Comparison of ENCODE assay signal across 12 cellular contexts in genomic region chrX:56762707-56763555, GRCh38. TPM values are rescaled to one million over a fixed set of nuclear protein-coding genes. Genes with fewer than 3 reads are reported as not detected.
DNase-seq lines count a peak whose midpoint lies in the region; ATAC-seq and TF ChIP-seq lines count a peak whose summit lies in the region.
"Had no signal": no experiment of that assay in that cellular context is flagged by ENCODE, and none has a peak within 500 bp of the region (broad histone marks: within the 10 kb centered on the region; RNA-seq: fewer than 3 reads in every experiment).

No MANE protein-coding gene starts in this region.

- ATAC-seq in HG03159 (IDR thresholded peaks at IDR 0.05; ENCODE audit: unreplicated experiment), result no peak
- ATAC-seq: A549 had no signal

- TF ChIP-seq CTCF in dorsolateral prefrontal cortex (IDR thresholded peaks at IDR 0.05 in 54 of 56, conservative IDR thresholded peaks at IDR 0.05 in 2 of 56; ENCODE audit: low read depth in 1 of 56, partially characterized antibody in 56 of 56) (no peak), spleen (IDR thresholded peaks at IDR 0.05 in 8 of 11, conservative IDR thresholded peaks at IDR 0.05 in 3 of 11) (no peak)

- intact Hi-C loops in dorsolateral prefrontal cortex (cut with DNase I) (loop anchor here in 1 of 2 donors (10.0 kb wide), 1 partner anchor 1598 kb away; no protein-coding TSS in a partner anchor), spleen (cut with DNase I; ENCODE audit: low total_unique reads) (no loop called here)

- peaks cover 0 to 26% (median 0%) of the 10 kb centered on the region in 45 donors for H3K27me3 ChIP-seq in dorsolateral prefrontal cortex
- H3K27me3 ChIP-seq in spleen (replicated peaks in 1 of 7), result no peaks in the 10 kb centered on the region
- H3K27me3 ChIP-seq: colonic mucosa had no signal

- H3K4me3 Mint-ChIP-seq in activated CD4-positive, alpha-beta T cell treated with anti-CD3 and anti-CD28 coated beads, Interleukin-2, amount 10 ng/mL, durations not matched to agents 7 days and 5 days, result peak overlapping the region; percentile 77
- H3K4me3 Mint-ChIP-seq: GM23338 had no signal

- peak overlapping the region; percentile 96 for H3K27ac Mint-ChIP-seq in activated CD4-positive, alpha-beta T cell treated with anti-CD3 and anti-CD28 coated beads, Interleukin-2, amount 10 ng/mL, durations not matched to agents 7 days and 5 days
- H3K27ac Mint-ChIP-seq: GM23338 had no signal

- WGBS in spleen, 5 donors, result 72 to 76% (median 74%) methylated on average over 1 to 6 of the region's 6 CpGs

- H3K27me3 Mint-ChIP-seq in activated CD4-positive, alpha-beta T cell treated with anti-CD3 and anti-CD28 coated beads, Interleukin-2, amount 10 ng/mL, durations not matched to agents 7 days and 5 days, result no peaks in the 10 kb centered on the region

- TF ChIP-seq POLR2A in spleen (IDR thresholded peaks at IDR 0.05), result no peak

- H3K9me3 Mint-ChIP-seq in activated CD4-positive, alpha-beta T cell treated with anti-CD3 and anti-CD28 coated beads, Interleukin-2, amount 10 ng/mL, durations not matched to agents 7 days and 5 days, result no peaks in the 10 kb centered on the region
- H3K9me3 Mint-ChIP-seq: GM23338 had no signal

- POLR2A ChIA-PET in activated CD4-positive, alpha-beta T cell treated with anti-CD3 and anti-CD28 coated beads, Interleukin-2, amount 10 ng/mL, durations not matched to agents 7 days and 5 days (lab: Charles Lee), result no interaction called here

- H3K4me1 ChIP-seq in spleen, result peaks cover 32 to 61% (median 50%) of the 10 kb centered on the region in 6 donors

- peak overlapping the region in 50 of 59 donors; percentile 29 to 100 (median 99) for H3K27ac ChIP-seq in dorsolateral prefrontal cortex
- peak overlapping the region; percentile 10 to 93 (median 82) for H3K27ac ChIP-seq in spleen
- H3K27ac ChIP-seq: A549 had no signal

- no peak for DNase-seq in activated CD4-positive, alpha-beta T cell treated with anti-CD3 and anti-CD28 coated beads, Interleukin-2, amount 10 ng/mL, durations not matched to agents 7 days and 5 days
- no peak for DNase-seq in activated CD4-positive, alpha-beta T cell treated with anti-CD3 and anti-CD28 coated beads for 4 hours
- DNase-seq in M059J (ENCODE audit: low read depth), result peak; percentile 41
- no peak for DNase-seq in dorsolateral prefrontal cortex
- DNase-seq in spleen, result no peak
- no peak for DNase-seq in HuH-7 (ENCODE audit: low spot score)
- DNase-seq in stimulated activated CD4-positive, alpha-beta T cell treated with anti-CD3 and anti-CD28 coated beads, Interleukin-4, amount 100 ng/mL, for 24 hours, result no peak
- DNase-seq: NCI-H2029 treated with DMSO at 0.1 percent for 48 hours had no signal

- CTCF ChIA-PET in activated CD4-positive, alpha-beta T cell treated with anti-CD3 and anti-CD28 coated beads, Interleukin-2, amount 10 ng/mL, durations not matched to agents 7 days and 5 days (lab: Charles Lee), result interaction anchor here (1.0 to 2.1 kb wide), 2 partner anchors 17 to 31 kb away, joined by 3 to 5 read pairs; no protein-coding TSS in a partner anchor

- peaks cover 0 to 9% (median 2%) of the 10 kb centered on the region in 6 donors for H3K36me3 ChIP-seq in spleen
- H3K36me3 ChIP-seq: colonic mucosa had no signal

- H3K9me3 ChIP-seq in spleen, result no peaks in the 10 kb centered on the region
- H3K9me3 ChIP-seq: A549, colonic mucosa had no signal

- peaks cover 9% of the 10 kb centered on the region for H3K36me3 Mint-ChIP-seq in activated CD4-positive, alpha-beta T cell treated with anti-CD3 and anti-CD28 coated beads, Interleukin-2, amount 10 ng/mL, durations not matched to agents 7 days and 5 days (ENCODE audit: low read depth)

- H3K4me3 ChIP-seq in dorsolateral prefrontal cortex (peak overlapping the region in 20 of 59 donors; percentile 51 to 88 (median 72)), spleen (peak overlapping the region in 1 of 8 donors; percentile 82)
- H3K4me3 ChIP-seq: A549, GM23338 had no signal

- H3K4me1 Mint-ChIP-seq in activated CD4-positive, alpha-beta T cell treated with anti-CD3 and anti-CD28 coated beads, Interleukin-2, amount 10 ng/mL, durations not matched to agents 7 days and 5 days, result peaks cover 65% of the 10 kb centered on the region

RNA-seq across cellular contexts. Expression of gene NBDY, which starts 33.9 kb away (rescaled TPM):
- total RNA-seq in activated CD4-positive, alpha-beta T cell treated with anti-CD3 and anti-CD28 coated beads, Interleukin-2, amount 10 ng/mL, durations not matched to agents 7 days and 5 days, result 10 to 100 TPM; 41.1 to 44.2 TPM
- 6.7 and 14.5 TPM in 2 replicates for total RNA-seq in M059J (2014; rRNA removed; shearing (Covaris generic))
- 10 to 100 TPM; 17.2 to 46.9 (median 34.2) TPM for total RNA-seq in dorsolateral prefrontal cortex
- total RNA-seq in spleen, result 10 to 100 TPM; 15.7 to 46.7 (median 30.9) TPM
- polyA plus RNA-seq in spleen, result 10 to 100 TPM; 24.3 to 31.6 (median 27.9) TPM
